1 cellular context compared by ENCODE assay signal in the genomic region with DNA sequence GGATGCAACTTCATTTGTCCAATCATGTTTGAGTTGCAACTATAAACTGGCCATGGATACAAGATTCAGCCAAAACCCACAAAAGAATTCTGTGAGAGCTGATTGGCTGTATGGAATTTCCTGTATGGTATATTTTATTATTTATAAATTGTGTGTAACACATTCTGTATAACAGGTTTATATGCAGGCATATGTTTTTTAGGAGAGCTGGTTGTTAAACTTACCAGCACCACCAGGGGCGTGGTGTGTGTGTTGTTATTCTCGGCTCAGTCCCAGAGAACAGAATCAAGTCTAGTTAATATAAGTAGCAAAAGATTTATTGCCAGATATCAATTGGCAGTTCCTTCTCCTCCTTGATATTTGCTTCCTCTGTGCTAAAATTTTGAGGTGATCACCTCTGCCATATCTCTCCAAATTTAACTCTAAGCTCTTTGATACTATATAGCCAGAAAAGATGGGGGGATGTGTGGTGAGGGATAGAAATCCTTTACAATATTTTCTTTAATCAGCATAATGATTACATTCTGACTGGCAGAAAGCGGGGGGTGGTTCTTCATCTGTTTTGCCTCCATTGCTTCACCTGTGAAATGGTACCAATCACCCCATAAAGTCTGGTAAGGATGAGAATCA.
TF ChIP-seq lines count a peak whose summit lies in the region.

No MANE protein-coding gene starts in this region.

TF ChIP-seq in endothelial cell of umbilical vein, 7 proteins besides CTCF, POLR2A, EP300 and RAD21:
- TF ChIP-seq JUN (IDR thresholded peaks at IDR 0.05; ENCODE audit: borderline replicate concordance, insufficient read depth, insufficient read length, low read depth) (no peak), POLR2AphosphoS5 (IDR thresholded peaks at IDR 0.05; ENCODE audit: insufficient read depth, low read depth, low read length) (no peak), GATA2 (IDR thresholded peaks at IDR 0.05; ENCODE audit: insufficient read depth, insufficient read length, low read depth, low read length) (no peak), FOS (IDR thresholded peaks at IDR 0.05; ENCODE audit: borderline replicate concordance, insufficient read depth, low read length) (no peak), MYC (IDR thresholded peaks at IDR 0.05; ENCODE audit: low read depth, low read length) (no peak), EZH2 (IDR thresholded peaks at IDR 0.05; ENCODE audit: borderline replicate concordance, low read depth, low read length, severe bottlenecking) (no peak)
- TF ChIP-seq, protein P1, sequence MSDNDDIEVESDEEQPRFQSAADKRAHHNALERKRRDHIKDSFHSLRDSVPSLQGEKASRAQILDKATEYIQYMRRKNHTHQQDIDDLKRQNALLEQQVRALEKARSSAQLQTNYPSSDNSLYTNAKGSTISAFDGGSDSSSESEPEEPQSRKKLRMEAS (IDR thresholded peaks at IDR 0.05; ENCODE audit: insufficient read depth, insufficient read length), result no peak
